In genomic region chr1:1461721-1462317, GRCh38 we compare ENCODE assay signal across 15 cellular contexts. TPM values are rescaled to one million over a fixed set of nuclear protein-coding genes. Genes with fewer than 3 reads are reported as not detected.
DNase-seq lines count a peak whose midpoint lies in the region; ATAC-seq, FAIRE-seq and TF ChIP-seq lines count a peak whose summit lies in the region.
"Had no signal": no experiment of that assay in that cellular context is flagged by ENCODE, and none has a peak within 500 bp of the region (broad histone marks: within the 10 kb centered on the region; RNA-seq: fewer than 3 reads in every experiment).

No MANE protein-coding gene starts in this region.

- CTCF ChIA-PET in WTC11 (lab: Charles Lee) (interaction anchor here (1.2 kb wide), 1 partner anchor 21 kb away, joined by 3 read pairs; no protein-coding TSS in a partner anchor), A673 (lab: Charles Lee) (no interaction called here)

- DNase-seq in CD4-positive, CD25-positive, alpha-beta regulatory T cell, result no peak
- DNase-seq in GM23338 (ENCODE audit: low spot score), result no peak
- no peak for DNase-seq in WTC11 (ENCODE audit: low spot score)
- DNase-seq in left lung, result no peak
- no peak for DNase-seq in osteocyte (ENCODE audit: extremely low spot score, unreplicated experiment)
- DNase-seq in A673 (ENCODE audit: low spot score), result no peak
- no peak for DNase-seq in RCC 7860 (ENCODE audit: low spot score)
- DNase-seq: Calu3; NCI-H2081; stimulated activated naive CD4-positive, alpha-beta T cell treated with Interleukin-2 at 50 U/mL for 16 hours had no signal

- intact Hi-C loops in left lung (cut with DNase I), result no loop called here
- intact Hi-C loops in A673 (cut with micrococcal nuclease; ENCODE audit: unreplicated experiment), result no loop called here

- no peaks in the 10 kb centered on the region for H3K36me3 Mint-ChIP-seq in CD4-positive, CD25-positive, alpha-beta regulatory T cell
- H3K36me3 Mint-ChIP-seq in GM23338 (ENCODE audit: low read depth), result no peaks in the 10 kb centered on the region
- no peaks in the 10 kb centered on the region for H3K36me3 Mint-ChIP-seq in WTC11
- H3K36me3 Mint-ChIP-seq in osteocyte (ENCODE audit: unreplicated experiment), result no peaks in the 10 kb centered on the region

- H3K27ac Mint-ChIP-seq in CD4-positive, CD25-positive, alpha-beta regulatory T cell, result peak overlapping the region in 1 of 3 donors; percentile 32
- H3K27ac Mint-ChIP-seq in GM23338 (no peak overlapping the region), WTC11 (no peak overlapping the region), osteocyte (ENCODE audit: unreplicated experiment) (no peak overlapping the region)

- H3K9me2 ChIP-seq in GM23338 (ENCODE audit: insufficient read depth), result no peaks in the 10 kb centered on the region

- TF ChIP-seq CTCF in GM23338 (conservative IDR thresholded peaks at IDR 0.05; ENCODE audit: low read depth in 2 of 2), result peak in 1 of 2 experiments; percentile 36; a peak in 2 of 4 replicates
- TF ChIP-seq CTCF in WTC11 (IDR thresholded peaks at IDR 0.05), result no peak
- TF ChIP-seq CTCF in left lung (IDR thresholded peaks at IDR 0.05), result no peak
- no peak for TF ChIP-seq CTCF in osteocyte (IDR thresholded peaks at IDR 0.05)
- TF ChIP-seq CTCF in A673 (conservative IDR thresholded peaks at IDR 0.05; ENCODE audit: low read depth, low read length), result no peak

- H3K27ac ChIP-seq in CD4-positive, CD25-positive, alpha-beta regulatory T cell (ENCODE audit: insufficient read depth, low read length, poor library complexity, severe bottlenecking), result peak overlapping the region; percentile 14
- H3K27ac ChIP-seq in GM23338 (ENCODE audit: low read depth), result no peak overlapping the region
- peak overlapping the region in 1 of 2 donors; percentile 45 for H3K27ac ChIP-seq in left lung
- H3K27ac ChIP-seq in A673 (ENCODE audit: low read depth, low read length, poor library complexity, severe bottlenecking), result no peak overlapping the region
- H3K27ac ChIP-seq: VCaP had no signal

- H3K27me3 ChIP-seq in CD4-positive, CD25-positive, alpha-beta regulatory T cell (ENCODE audit: control insufficient read depth, insufficient read depth, low read length), result no peaks in the 10 kb centered on the region
- no peaks in the 10 kb centered on the region for H3K27me3 ChIP-seq in GM23338 (ENCODE audit: insufficient read depth)
- H3K27me3 ChIP-seq in left lung, result peaks cover 0 to 11% of the 10 kb centered on the region in 2 donors
- H3K27me3 ChIP-seq in A673 (replicated peaks; ENCODE audit: insufficient read depth, low read depth, low read length, poor library complexity), result no peaks in the 10 kb centered on the region

- ATAC-seq in CD4-positive, CD25-positive, alpha-beta regulatory T cell (ENCODE audit: low read depth in 2 of 2), result no peak
- ATAC-seq in GM23338, result peak; percentile 74
- ATAC-seq in WTC11, result peak; percentile 53
- ATAC-seq in left lung, result peak; percentile 54
- ATAC-seq in GM19328 (IDR thresholded peaks at IDR 0.05; ENCODE audit: unreplicated experiment), result no peak

- H4K20me1 ChIP-seq in GM23338 (replicated peaks; ENCODE audit: insufficient read depth), result no peaks in the 10 kb centered on the region

- no peak overlapping the region for H3K4me2 ChIP-seq in GM23338

- no peaks in the 10 kb centered on the region for H3K9me3 Mint-ChIP-seq in CD4-positive, CD25-positive, alpha-beta regulatory T cell
- no peaks in the 10 kb centered on the region for H3K9me3 Mint-ChIP-seq in GM23338
- H3K9me3 Mint-ChIP-seq in WTC11, result no peaks in the 10 kb centered on the region
- no peaks in the 10 kb centered on the region for H3K9me3 Mint-ChIP-seq in osteocyte (ENCODE audit: unreplicated experiment)
- H3K9me3 Mint-ChIP-seq: central memory CD8-positive, alpha-beta T cell; neural crest cell had no signal

- H3K9me3 ChIP-seq in CD4-positive, CD25-positive, alpha-beta regulatory T cell (ENCODE audit: control insufficient read depth in 2 of 2, low read length in 2 of 2), result no peaks in the 10 kb centered on the region
- H3K9me3 ChIP-seq in left lung (no peaks in the 10 kb centered on the region), A673 (ENCODE audit: low read depth, low read length, poor library complexity, severe bottlenecking) (no peaks in the 10 kb centered on the region)

- H3K36me3 ChIP-seq in CD4-positive, CD25-positive, alpha-beta regulatory T cell (ENCODE audit: control insufficient read depth, insufficient read depth, low read length), result no peaks in the 10 kb centered on the region
- no peaks in the 10 kb centered on the region for H3K36me3 ChIP-seq in GM23338 (ENCODE audit: insufficient read depth)
- no peaks in the 10 kb centered on the region for H3K36me3 ChIP-seq in left lung
- no peaks in the 10 kb centered on the region for H3K36me3 ChIP-seq in A673 (ENCODE audit: insufficient read depth, low read length, poor library complexity, severe bottlenecking)

- peak overlapping the region in 1 of 4 donors; percentile 61 for H3K4me3 Mint-ChIP-seq in CD4-positive, CD25-positive, alpha-beta regulatory T cell
- H3K4me3 Mint-ChIP-seq in GM23338 (no peak overlapping the region), WTC11 (no peak overlapping the region), osteocyte (ENCODE audit: unreplicated experiment) (no peak overlapping the region)
- H3K4me3 Mint-ChIP-seq: central memory CD8-positive, alpha-beta T cell; neural crest cell had no signal

- H3K4me1 ChIP-seq in CD4-positive, CD25-positive, alpha-beta regulatory T cell (ENCODE audit: control insufficient read depth, insufficient read depth, low read length, poor library complexity, severe bottlenecking), result peaks cover 5% of the 10 kb centered on the region
- H3K4me1 ChIP-seq in GM23338 (ENCODE audit: insufficient read depth) (no peaks in the 10 kb centered on the region), left lung (peaks cover 0 to 5% of the 10 kb centered on the region in 2 donors), A673 (ENCODE audit: insufficient read depth, low read length, poor library complexity, severe bottlenecking) (no peaks in the 10 kb centered on the region)

- FAIRE-seq in RCC 7860 (lab: Jason Lieb, UNC), result no peak

- POLR2A ChIA-PET in WTC11 (lab: Charles Lee) (no interaction called here), A673 (lab: Charles Lee; ENCODE audit: low non-redundant PET) (no interaction called here)

- H3K79me2 ChIP-seq in GM23338 (replicated peaks; ENCODE audit: insufficient read depth), result no peaks in the 10 kb centered on the region

- BruUV-seq in A673 (replicated peaks; lab: Mats Ljungman, UMichigan), result no TSS peak

- no peaks in the 10 kb centered on the region for H3K27me3 Mint-ChIP-seq in CD4-positive, CD25-positive, alpha-beta regulatory T cell
- H3K27me3 Mint-ChIP-seq in GM23338 (ENCODE audit: insufficient read depth, low read depth, poor library complexity), result peaks cover 3% of the 10 kb centered on the region
- H3K27me3 Mint-ChIP-seq in WTC11 (ENCODE audit: low read depth), result no peaks in the 10 kb centered on the region
- no peaks in the 10 kb centered on the region for H3K27me3 Mint-ChIP-seq in osteocyte (ENCODE audit: unreplicated experiment)

- H2AFZ ChIP-seq in GM23338, result no peak overlapping the region

- H3K4me3 ChIP-seq in CD4-positive, CD25-positive, alpha-beta regulatory T cell (ENCODE audit: low read depth, low read length), result no peak overlapping the region
- H3K4me3 ChIP-seq in GM23338 (no peak overlapping the region), left lung (peak overlapping the region in 1 of 2 donors; percentile 32), A673 (ENCODE audit: low read depth, low read length, poor library complexity, severe bottlenecking) (no peak overlapping the region)

- no peaks in the 10 kb centered on the region for H3F3A ChIP-seq in GM23338 (replicated peaks; ENCODE audit: low read depth)

- peaks cover 0 to 3% (median 0%) of the 10 kb centered on the region in 4 donors for H3K4me1 Mint-ChIP-seq in CD4-positive, CD25-positive, alpha-beta regulatory T cell
- H3K4me1 Mint-ChIP-seq in GM23338 (no peaks in the 10 kb centered on the region), WTC11 (no peaks in the 10 kb centered on the region), osteocyte (ENCODE audit: unreplicated experiment) (no peaks in the 10 kb centered on the region)
- H3K4me1 Mint-ChIP-seq: central memory CD8-positive, alpha-beta T cell; neural crest cell had no signal

RNA-seq across cellular contexts. Expression of gene ATAD3B, which starts 9.7 kb away (rescaled TPM):
- total RNA-seq in CD4-positive, CD25-positive, alpha-beta regulatory T cell, result 39.4 TPM
- 1 to 10 TPM; 2.3 to 5.2 (median 3.0) TPM for polyA plus RNA-seq in CD4-positive, CD25-positive, alpha-beta regulatory T cell
- 61.4 and 63.4 TPM in 2 replicates for total RNA-seq in GM23338 (2014; rRNA removed; shearing (Covaris generic))
- polyA plus RNA-seq in GM23338 (2016; fragmentation: Nextera tagmentation; extraction: Ambion mirVana), result 32.3 and 37.8 TPM in 2 replicates
- total RNA-seq in WTC11 (2021), result 47.9 to 63.6 TPM (median 48.5 TPM) in 3 replicates
- total RNA-seq in left lung, result 10 to 100 TPM; 19.4 to 30.7 TPM
- 26.9 and 28.6 TPM in 2 replicates for total RNA-seq in osteocyte
- total RNA-seq in A673 (2021), result 46.1 and 68.9 TPM in 2 replicates

RNA-seq across cellular contexts. Expression of gene ATAD3C, which starts 12.3 kb away (rescaled TPM):
- total RNA-seq in CD4-positive, CD25-positive, alpha-beta regulatory T cell, result 3.4 TPM
- 1 to 10 TPM in 3 of 4 donors, under 1 TPM in 1; 0.65 to 4.2 (median 2.3) TPM for polyA plus RNA-seq in CD4-positive, CD25-positive, alpha-beta regulatory T cell
- 0.45 and 1.2 TPM in 2 replicates for total RNA-seq in GM23338 (2014; rRNA removed; shearing (Covaris generic))
- polyA plus RNA-seq in GM23338 (2016; fragmentation: Nextera tagmentation; extraction: Ambion mirVana), result 1.1 and 1.3 TPM in 2 replicates
- total RNA-seq in WTC11 (2021), result 0.60 to 0.94 TPM (median 0.61 TPM) in 3 replicates
- 10 to 100 TPM in 1 of 2 donors, 1 to 10 TPM in 1; 9.9 to 14.9 TPM for total RNA-seq in left lung
- 0.27 and 0.44 TPM in 2 replicates for total RNA-seq in osteocyte
- total RNA-seq in A673 (2021), result 0.22 and 0.39 TPM in 2 replicates
- polyA plus RNA-seq: fibroblast of lung had no signal

RNA-seq across cellular contexts. Expression of gene VWA1, which starts 26.3 kb away (rescaled TPM):
- total RNA-seq in CD4-positive, CD25-positive, alpha-beta regulatory T cell, result not detected
- polyA plus RNA-seq in CD4-positive, CD25-positive, alpha-beta regulatory T cell, result not detected
- total RNA-seq in GM23338 (2014; rRNA removed; shearing (Covaris generic)), result 21.9 and 31.5 TPM in 2 replicates
- 7.2 and 7.9 TPM in 2 replicates for polyA plus RNA-seq in GM23338 (2016; fragmentation: Nextera tagmentation; extraction: Ambion mirVana)
- 28.3 to 35.5 TPM (median 28.3 TPM) in 3 replicates for total RNA-seq in WTC11 (2021)
- 100 to 1,000 TPM; 113 to 147 TPM for total RNA-seq in left lung
- 15.6 and 17.5 TPM in 2 replicates for total RNA-seq in osteocyte
- 0.92 and 2.7 TPM in 2 replicates for total RNA-seq in A673 (2021)

RNA-seq across cellular contexts. Expression of gene ANKRD65, which starts 40.7 kb away (rescaled TPM):
- not detected for total RNA-seq in CD4-positive, CD25-positive, alpha-beta regulatory T cell
- under 1 TPM in 1 of 4 donors, not detected in 3; 0.14 TPM for polyA plus RNA-seq in CD4-positive, CD25-positive, alpha-beta regulatory T cell
- 1.7 and 1.8 TPM in 2 replicates for total RNA-seq in GM23338 (2014; rRNA removed; shearing (Covaris generic))
- 1.6 and 2.6 TPM in 2 replicates for polyA plus RNA-seq in GM23338 (2016; fragmentation: Nextera tagmentation; extraction: Ambion mirVana)
- total RNA-seq in WTC11 (2021) (1.6 to 2.8 TPM (median 1.9 TPM) in 3 replicates), left lung (10 to 100 TPM; 18.4 to 35.2 TPM), osteocyte (0.21 and 0.24 TPM in 2 replicates), A673 (2021) (not detected in 2 replicates)
- total RNA-seq: Calu3 had no signal

RNA-seq across cellular contexts. Expression of gene ATAD3A, which starts 50.1 kb away (rescaled TPM):
- total RNA-seq in CD4-positive, CD25-positive, alpha-beta regulatory T cell, result 20.0 TPM
- 1 to 10 TPM; 6.2 to 8.1 (median 7.5) TPM for polyA plus RNA-seq in CD4-positive, CD25-positive, alpha-beta regulatory T cell
- 71.4 and 80.3 TPM in 2 replicates for total RNA-seq in GM23338 (2014; rRNA removed; shearing (Covaris generic))
- polyA plus RNA-seq in GM23338 (2016; fragmentation: Nextera tagmentation; extraction: Ambion mirVana), result 36.5 and 39.3 TPM in 2 replicates
- total RNA-seq in WTC11 (2021), result 56.1 to 71.2 TPM (median 58.7 TPM) in 3 replicates
- 10 to 100 TPM; 27.1 to 37.8 TPM for total RNA-seq in left lung
- 30.0 and 31.7 TPM in 2 replicates for total RNA-seq in osteocyte
- total RNA-seq in A673 (2021), result 83.1 and 92.7 TPM in 2 replicates

Comparison
In these comparisons a context has a peak if more than half of its experiments do, and no peak if none do; other contexts are left out.
1. ATAC-seq: peak in GM23338 (single experiment), WTC11 (single experiment) and left lung (single experiment); none in CD4-positive, CD25-positive, alpha-beta regulatory T cell (0 of 2) and GM19328 (single experiment).